11 cellular contexts compared by ENCODE assay signal in the genomic region with DNA sequence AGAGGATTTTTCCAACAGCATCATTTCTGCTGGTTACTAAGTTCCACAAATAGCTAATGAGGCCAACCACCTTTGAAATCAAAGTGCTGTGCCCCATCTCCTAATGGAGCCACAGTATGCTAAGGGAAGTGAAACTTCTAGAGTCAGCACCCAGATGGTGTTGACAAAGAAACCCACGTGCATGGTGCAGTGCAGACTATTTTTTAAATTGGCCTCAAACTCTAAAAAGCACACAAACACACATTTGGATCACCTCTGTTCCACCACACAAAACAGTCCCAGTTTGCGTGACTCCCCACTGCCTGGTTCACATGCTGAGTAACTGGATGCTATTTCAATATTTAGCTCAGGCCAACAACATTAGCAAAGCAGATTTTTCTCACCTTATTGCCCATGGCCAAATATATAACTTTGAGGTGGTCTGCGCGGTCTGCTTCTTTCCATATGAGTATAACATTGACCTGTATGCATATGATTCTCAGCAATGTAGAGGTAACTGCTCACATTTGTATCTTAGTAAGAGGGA.
DNase-seq lines count a peak whose midpoint lies in the region; ATAC-seq and TF ChIP-seq lines count a peak whose summit lies in the region.
"Had no signal": no experiment of that assay in that cellular context is flagged by ENCODE, and none has a peak within 500 bp of the region (broad histone marks: within the 10 kb centered on the region; RNA-seq: fewer than 3 reads in every experiment).

No MANE protein-coding gene starts in this region.

- POLR2A ChIA-PET in OCI-LY7 (lab: Charles Lee), result interaction anchor here (0.6 kb wide), 1 partner anchor 226 kb away, joined by 3 read pairs; no protein-coding TSS in a partner anchor

- no peak overlapping the region for H3K4me3 ChIP-seq in GM12864 (ENCODE audit: low read depth, low read length)
- peak overlapping the region; percentile 16 for H3K4me3 ChIP-seq in OCI-LY7 (ENCODE audit: low read depth, low read length, poor library complexity, severe bottlenecking)
- H3K4me3 ChIP-seq in BE2C (ENCODE audit: low read depth, low read length), result no peak overlapping the region
- H3K4me3 ChIP-seq: GM23248 had no signal

- peak; percentile 92 for ATAC-seq in GM19463 (IDR thresholded peaks at IDR 0.05; ENCODE audit: unreplicated experiment)
- ATAC-seq in HG03060 (IDR thresholded peaks at IDR 0.05; ENCODE audit: low read depth, unreplicated experiment), result peak; percentile 96

- H3K4me2 ChIP-seq in OCI-LY7 (ENCODE audit: low read length), result peak overlapping the region; percentile 61

- H3K9me3 ChIP-seq in OCI-LY7 (ENCODE audit: low read length) (peaks cover 5% of the 10 kb centered on the region; the same call in 1 of the 2 replicates), BE2C (no peaks in the 10 kb centered on the region)

- CTCF ChIA-PET in OCI-LY7 (lab: Charles Lee; ENCODE audit: unreplicated experiment), result interaction anchor here (0.6 kb wide), 1 partner anchor 250 kb away, joined by 3 read pairs; no protein-coding TSS in a partner anchor

- H3K36me3 ChIP-seq in OCI-LY7 (ENCODE audit: insufficient read depth, low read length), result peaks cover 8% of the 10 kb centered on the region; the same call in 1 of the 2 replicates
- H3K36me3 ChIP-seq in BE2C, result no peaks in the 10 kb centered on the region

- no peaks in the 10 kb centered on the region for H3K27me3 ChIP-seq in BE2C

- DNase-seq in GM12864 (ENCODE audit: low read depth) (peak; percentile 34), OCI-LY7 (ENCODE audit: low spot score) (peak; percentile 93), NCI-H1048 (lab: John Stamatoyannopoulos, UW) (no peak), amniotic stem cell (lab: John Stamatoyannopoulos, UW) (no peak), BE2C (no peak), mucosa of gallbladder (ENCODE audit: low spot score) (no peak)
- DNase-seq: activated naive CD8-positive, alpha-beta T cell treated with anti-CD3 and anti-CD28 coated beads, Interleukin-2, amount 10 ng/mL, durations not matched to agents 7 days and 5 days; GM23248; NCI-H187 treated with DMSO at 0.1 percent for 48 hours had no signal

- intact Hi-C loops in OCI-LY7 (cut with micrococcal nuclease; ENCODE audit: unreplicated experiment), result loop anchor here (5.0 to 10.0 kb wide), 2 partner anchors 248 to 394 kb away; a partner anchor contains a TSS

- BruUV-seq in OCI-LY7 (replicated peaks; lab: Mats Ljungman, UMichigan), result no TSS peak

- no peaks in the 10 kb centered on the region for H3K9me2 ChIP-seq in OCI-LY7 (ENCODE audit: insufficient read depth, low read length)

- no peaks in the 10 kb centered on the region for H3K79me2 ChIP-seq in OCI-LY7 (ENCODE audit: insufficient read depth, low read depth, low read length)

- peak overlapping the region; percentile 98 for H3K27ac ChIP-seq in OCI-LY7 (ENCODE audit: low read depth, low read length, poor library complexity, severe bottlenecking)
- H3K27ac ChIP-seq: GM23248 had no signal

- peak overlapping the region; percentile 68; the same call in 1 of the 2 replicates for H2AFZ ChIP-seq in OCI-LY7 (ENCODE audit: low read length)
- H2AFZ ChIP-seq: GM23248 had no signal

- H3K4me1 ChIP-seq in OCI-LY7 (ENCODE audit: insufficient read depth, low read length, poor library complexity, severe bottlenecking) (peaks cover 36% of the 10 kb centered on the region), BE2C (no peaks in the 10 kb centered on the region)

- H4K20me1 ChIP-seq in OCI-LY7 (ENCODE audit: insufficient read depth, low read length), result no peaks in the 10 kb centered on the region

- no peak for TF ChIP-seq CTCF in GM12864 (IDR thresholded peaks at IDR 0.05; ENCODE audit: low read depth, low read length, missing control alignments)
- TF ChIP-seq CTCF in OCI-LY7 (conservative IDR thresholded peaks at IDR 0.05; ENCODE audit: low read length), result no peak
- no peak for TF ChIP-seq CTCF in BE2C (IDR thresholded peaks at IDR 0.05; ENCODE audit: low read depth, low read length)

Comparison
In these comparisons a context has a peak if more than half of its experiments do, and no peak if none do; other contexts are left out.
1. DNase-seq: peak in GM12864 (single experiment) and OCI-LY7 (single experiment); none in NCI-H1048 (single experiment), amniotic stem cell (single experiment), BE2C (single experiment) and mucosa of gallbladder (single experiment).